In genomic region chr12:20505056-20505455, GRCh38 we compare ENCODE assay signal across 19 cellular contexts.
"Had no signal": no experiment of that assay in that cellular context is flagged by ENCODE, and none has a peak within 500 bp of the region (broad histone marks: within the 10 kb centered on the region; RNA-seq: fewer than 3 reads in every experiment).

No MANE protein-coding gene starts in this region.

- H3K36me3 ChIP-seq: colonic mucosa, gastroesophageal sphincter, heart right ventricle, tibial artery had no signal

- H3K4me3 ChIP-seq: colonic mucosa, gastroesophageal sphincter, heart right ventricle, mucosa of descending colon, skin epidermis, tibial artery had no signal

- H3K27ac ChIP-seq: colonic mucosa, gastroesophageal sphincter, skin epidermis, tibial artery, VCaP had no signal

- H3K4me1 ChIP-seq: colonic mucosa had no signal

- H3K27me3 ChIP-seq: colonic mucosa, gastroesophageal sphincter, heart right ventricle, tibial artery had no signal

- DNase-seq: activated CD4-positive, alpha-beta T cell treated with anti-CD3 and anti-CD28 coated beads, Interleukin-2, amount 50 U/mL, for 1 hour; activated CD4-positive, CD25-positive, alpha-beta regulatory T cell treated with anti-CD3 and anti-CD28 coated beads, Interleukin-2, amount 50 U/mL, for 72 hours; activated CD8-positive, alpha-beta memory T cell treated with anti-CD3 and anti-CD28 coated beads, Interleukin-2, amount 50 U/mL, for 4 hours; activated effector memory CD4-positive, alpha-beta T cell treated with Interleukin-2 at 50 U/mL for 16 hours; activated naive CD4-positive, alpha-beta T cell treated with anti-CD3 and anti-CD28 coated beads, Interleukin-2, amount 10 ng/mL, durations not matched to agents 7 days and 5 days; activated naive CD8-positive, alpha-beta T cell treated with anti-CD3 and anti-CD28 coated beads, Interleukin-2, amount 50 U/mL, for 24 hours; activated T-cell treated with anti-CD3 and anti-CD28 coated beads, Interleukin-2, amount 50 U/mL, for 48 hours; anterior cingulate cortex; colonic mucosa; heart right ventricle; immature natural killer cell; mucosa of descending colon; naive B cell; stimulated activated naive CD8-positive, alpha-beta T cell treated with anti-CD3 and anti-CD28 coated beads, Interleukin-15, Interleukin-2, amounts not matched to agents 100 U/mL and 50 U/mL, for 24 hours; substantia nigra; tibial artery had no signal
